Comparison of ENCODE assay signal across 1 cellular context in the genomic region with DNA sequence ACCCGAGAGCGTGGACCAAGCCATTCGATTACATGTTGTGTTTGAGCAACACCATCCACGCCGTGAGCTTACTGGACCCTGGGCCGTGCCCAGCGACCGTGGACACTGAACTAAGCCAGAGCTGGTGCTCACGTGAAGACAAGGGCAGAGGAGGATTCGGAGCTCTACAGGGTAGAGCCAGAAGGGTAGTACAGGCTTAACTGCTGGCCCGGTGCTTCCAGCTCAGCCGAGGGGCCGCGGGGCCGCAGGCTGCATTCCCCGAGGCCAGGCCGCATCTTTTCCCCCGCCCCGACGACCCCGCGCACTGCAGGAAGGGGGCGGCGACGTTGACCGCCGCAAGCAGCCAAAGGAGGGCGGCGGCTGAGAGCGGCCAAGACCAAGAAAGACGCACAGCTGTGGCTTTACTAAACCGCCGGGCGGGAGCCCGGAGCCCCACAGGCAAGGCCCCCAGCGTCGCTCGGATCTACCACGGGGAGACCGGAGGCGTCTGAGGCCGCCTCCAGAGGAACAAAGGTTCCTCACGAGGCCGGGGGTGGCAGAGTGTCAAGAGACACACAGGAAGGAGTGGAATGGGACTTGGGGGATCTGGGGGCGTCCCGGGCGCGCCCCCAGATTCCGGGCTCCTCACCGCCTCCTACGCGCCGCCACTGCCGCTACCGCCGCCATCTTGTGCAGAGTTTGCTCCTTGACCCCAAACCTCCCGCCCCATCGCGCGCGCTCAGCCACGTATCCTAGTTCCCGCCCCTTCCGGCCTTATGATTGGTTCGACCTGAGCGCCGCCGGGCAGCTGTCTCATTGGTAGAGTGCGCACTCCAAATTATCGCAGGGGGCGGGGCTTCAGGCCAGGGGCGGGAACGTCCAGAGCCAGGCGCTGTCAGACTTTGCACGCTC.
A peak's percentile ranks its signal among the peaks of the same experiment; 100 is the strongest.
TF ChIP-seq lines count a peak whose summit lies in the region.

A gene (minus strand): TSS at position 680 of the 891 bp plus-strand sequence. CDS start 14 bp downstream, at position 666.

TF ChIP-seq in SK-N-SH, 30 proteins besides CTCF, POLR2A, EP300 and RAD21 (continued from another document):
- TF ChIP-seq, protein P1, sequence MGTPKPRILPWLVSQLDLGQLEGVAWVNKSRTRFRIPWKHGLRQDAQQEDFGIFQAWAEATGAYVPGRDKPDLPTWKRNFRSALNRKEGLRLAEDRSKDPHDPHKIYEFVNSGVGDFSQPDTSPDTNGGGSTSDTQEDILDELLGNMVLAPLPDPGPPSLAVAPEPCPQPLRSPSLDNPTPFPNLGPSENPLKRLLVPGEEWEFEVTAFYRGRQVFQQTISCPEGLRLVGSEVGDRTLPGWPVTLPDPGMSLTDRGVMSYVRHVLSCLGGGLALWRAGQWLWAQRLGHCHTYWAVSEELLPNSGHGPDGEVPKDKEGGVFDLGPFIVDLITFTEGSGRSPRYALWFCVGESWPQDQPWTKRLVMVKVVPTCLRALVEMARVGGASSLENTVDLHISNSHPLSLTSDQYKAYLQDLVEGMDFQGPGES (IDR thresholded peaks at IDR 0.05; ENCODE audit: low read depth, low read length) = no peak
- TF ChIP-seq RFX5 (IDR thresholded peaks at IDR 0.05; ENCODE audit: low read length) (peak; percentile 45; the same call in 1 of the 2 replicates), YY1 (IDR thresholded peaks at IDR 0.05; ENCODE audit: low read depth) (peak; percentile 96), POLR2AphosphoS5 (IDR thresholded peaks at IDR 0.05; ENCODE audit: low read depth, low read length) (peak; percentile 90), FOSL2 (IDR thresholded peaks at IDR 0.05; ENCODE audit: borderline replicate concordance, low read depth) (no peak), FOXJ3 (CRISPR knock-in tag; IDR thresholded peaks at IDR 0.05) (no peak), MEF2A (IDR thresholded peaks at IDR 0.05; ENCODE audit: borderline replicate concordance, low read depth) (no peak), JUND (IDR thresholded peaks at IDR 0.05) (peak; percentile 46; the same call in 1 of the 2 replicates), SIN3A (IDR thresholded peaks at IDR 0.05; ENCODE audit: borderline replicate concordance, low read depth, low read length) (peak; percentile 90; the same call in 1 of the 2 replicates), CHD2 (IDR thresholded peaks at IDR 0.05; ENCODE audit: low read length, partially characterized antibody) (peak; percentile 93), NFIC (IDR thresholded peaks at IDR 0.05; ENCODE audit: borderline replicate concordance) (no peak), GATA2 (CRISPR knock-in tag; IDR thresholded peaks at IDR 0.05) (no peak), FOXM1 (IDR thresholded peaks at IDR 0.05; ENCODE audit: low read depth) (no peak), SMC3 (IDR thresholded peaks at IDR 0.05; ENCODE audit: low read depth, low read length) (no peak), TEAD4 (IDR thresholded peaks at IDR 0.05; ENCODE audit: borderline replicate concordance, insufficient read depth) (0 out of 2 replicates have a peak, but pooled peaks have one; percentile 51), RCOR1 (IDR thresholded peaks at IDR 0.05; ENCODE audit: low read length) (no peak), GABPA (IDR thresholded peaks at IDR 0.05; ENCODE audit: low read depth) (peak; percentile 79), MXI1 (IDR thresholded peaks at IDR 0.05; ENCODE audit: low read depth, low read length) (peak; percentile 99)
- TF ChIP-seq, protein P2, sequence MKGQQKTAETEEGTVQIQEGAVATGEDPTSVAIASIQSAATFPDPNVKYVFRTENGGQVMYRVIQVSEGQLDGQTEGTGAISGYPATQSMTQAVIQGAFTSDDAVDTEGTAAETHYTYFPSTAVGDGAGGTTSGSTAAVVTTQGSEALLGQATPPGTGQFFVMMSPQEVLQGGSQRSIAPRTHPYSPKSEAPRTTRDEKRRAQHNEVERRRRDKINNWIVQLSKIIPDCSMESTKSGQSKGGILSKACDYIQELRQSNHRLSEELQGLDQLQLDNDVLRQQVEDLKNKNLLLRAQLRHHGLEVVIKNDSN (IDR thresholded peaks at IDR 0.05; ENCODE audit: borderline replicate concordance, low read depth) = no peak
- TF ChIP-seq, protein P3, sequence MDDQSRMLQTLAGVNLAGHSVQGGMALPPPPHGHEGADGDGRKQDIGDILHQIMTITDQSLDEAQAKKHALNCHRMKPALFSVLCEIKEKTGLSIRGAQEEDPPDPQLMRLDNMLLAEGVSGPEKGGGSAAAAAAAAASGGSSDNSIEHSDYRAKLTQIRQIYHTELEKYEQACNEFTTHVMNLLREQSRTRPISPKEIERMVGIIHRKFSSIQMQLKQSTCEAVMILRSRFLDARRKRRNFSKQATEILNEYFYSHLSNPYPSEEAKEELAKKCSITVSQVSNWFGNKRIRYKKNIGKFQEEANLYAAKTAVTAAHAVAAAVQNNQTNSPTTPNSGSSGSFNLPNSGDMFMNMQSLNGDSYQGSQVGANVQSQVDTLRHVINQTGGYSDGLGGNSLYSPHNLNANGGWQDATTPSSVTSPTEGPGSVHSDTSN (IDR thresholded peaks at IDR 0.05) = peak; percentile 53
TF ChIP-seq in SK-N-SH: peak in this region for 15.
